In the genomic region with DNA sequence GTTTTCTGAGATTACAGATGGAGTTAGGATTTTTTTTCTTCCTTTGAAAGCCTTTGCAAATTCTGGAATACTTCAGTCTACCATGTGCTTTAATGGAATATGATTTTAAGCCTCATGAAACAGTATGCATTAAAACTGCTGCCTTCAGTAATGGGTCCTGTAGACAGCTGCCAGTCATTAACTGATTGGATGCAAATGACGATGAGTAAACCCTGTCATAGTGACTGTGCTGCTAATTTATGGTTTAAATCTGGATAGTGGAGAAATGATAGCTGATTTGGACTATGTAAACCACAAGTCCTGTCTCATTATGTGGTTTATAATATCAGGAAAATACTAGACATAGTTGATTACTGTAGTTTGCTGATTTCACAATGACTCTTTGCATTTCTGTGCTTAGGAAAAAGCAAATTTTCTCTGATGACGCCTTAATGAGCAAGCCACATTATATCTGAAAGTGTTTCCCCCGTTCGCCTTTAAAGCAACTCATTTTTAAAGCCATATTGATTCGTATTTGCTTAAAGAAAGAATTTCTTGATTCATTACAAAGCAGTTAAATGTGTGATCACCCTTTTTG, we compare ENCODE assay signal across 28 cellular contexts.
DNase-seq lines count a peak whose midpoint lies in the region; ATAC-seq, FAIRE-seq and TF ChIP-seq lines count a peak whose summit lies in the region.
"Had no signal": no experiment of that assay in that cellular context is flagged by ENCODE, and none has a peak within 500 bp of the region (broad histone marks: within the 10 kb centered on the region; RNA-seq: fewer than 3 reads in every experiment).

No MANE protein-coding gene starts in this region.

- H3K36me3 Mint-ChIP-seq in naive thymus-derived CD4-positive, alpha-beta T cell, result peaks cover 0 to 3% (median 0%) of the 10 kb centered on the region in 5 donors
- H3K36me3 Mint-ChIP-seq: CD4-positive, alpha-beta memory T cell had no signal

- WGBS in GM12878 (ENCODE audit: insufficient coverage, insufficient replicate concordance, low lambda C conversion rate, missing lambda C conversion rate), result 21% methylated on average over 5 of the region's 5 CpGs
- 56% methylated on average over 5 of the region's 5 CpGs for WGBS in smooth muscle cell (ENCODE audit: low lambda C conversion rate)

- H3K9ac ChIP-seq in GM12878 (ENCODE audit: control insufficient read depth, insufficient read depth, low read length) (no peak overlapping the region), smooth muscle cell (ENCODE audit: low read depth) (no peak overlapping the region)

- RAD21 ChIA-PET in GM12878 (lab: Charles Lee; ENCODE audit: unreplicated experiment), result no interaction called here

- no peak for TF ChIP-seq POLR2A in GM12878 (IDR thresholded peaks at IDR 0.05; ENCODE audit: low read depth, low read length)

- no peaks in the 10 kb centered on the region for H3K36me3 ChIP-seq in GM12878 (ENCODE audit: control insufficient read depth in 2 of 2, insufficient read depth in 2 of 2, low read length in 1 of 2)
- H3K36me3 ChIP-seq in smooth muscle cell (ENCODE audit: low read depth), result no peaks in the 10 kb centered on the region
- H3K36me3 ChIP-seq in naive thymus-derived CD4-positive, alpha-beta T cell (ENCODE audit: control insufficient read depth in 2 of 3, insufficient read depth in 3 of 3, low read length in 3 of 3), result no peaks in the 10 kb centered on the region
- H3K36me3 ChIP-seq: HAP-1, pancreas had no signal

- no peak overlapping the region for H3K4me3 Mint-ChIP-seq in naive thymus-derived CD4-positive, alpha-beta T cell
- H3K4me3 Mint-ChIP-seq: activated CD4-positive, alpha-beta T cell treated with anti-CD3 and anti-CD28 coated beads, Interleukin-2, amount 10 ng/mL, durations not matched to agents 24 days and 14 days; activated T-cell treated with anti-CD3 and anti-CD28 coated beads, Interleukin-2, amount 50 U/mL, for 24 hours; CD4-positive, alpha-beta memory T cell; neural crest cell; T-helper 2 cell treated with Interferon-gamma antibody and Interleukin-4, amounts not matched to agents 5 μg/mL and 100 μg/mL, for 36 hours had no signal

- H2AFZ ChIP-seq in GM12878 (ENCODE audit: control insufficient read depth, low read depth, low read length) (no peak overlapping the region), smooth muscle cell (ENCODE audit: low read depth) (no peak overlapping the region)

- no peaks in the 10 kb centered on the region for H3K4me1 ChIP-seq in GM12878 (ENCODE audit: control insufficient read depth, insufficient read depth, low read length)
- H3K4me1 ChIP-seq in smooth muscle cell (ENCODE audit: low read depth), result peaks cover 9% of the 10 kb centered on the region
- H3K4me1 ChIP-seq in naive thymus-derived CD4-positive, alpha-beta T cell (ENCODE audit: control insufficient read depth in 2 of 2, insufficient read depth in 2 of 2, low read length in 2 of 2), result no peaks in the 10 kb centered on the region
- H3K4me1 ChIP-seq: HAP-1, pancreas had no signal

- peak; percentile 41 for ATAC-seq in GM12878
- ATAC-seq in naive thymus-derived CD4-positive, alpha-beta T cell, result no peak
- ATAC-seq: mucosa of descending colon, pancreas had no signal

- H3K27me3 ChIP-seq in GM12878 (replicated peaks in 1 of 2; ENCODE audit: control insufficient read depth in 2 of 2, insufficient read depth in 2 of 2, low read length in 1 of 2) (no peaks in the 10 kb centered on the region), smooth muscle cell (ENCODE audit: low read depth) (no peaks in the 10 kb centered on the region)
- no peaks in the 10 kb centered on the region for H3K27me3 ChIP-seq in naive thymus-derived CD4-positive, alpha-beta T cell (ENCODE audit: control insufficient read depth in 2 of 2, insufficient read depth in 2 of 2, low read length in 2 of 2)
- H3K27me3 ChIP-seq: pancreas had no signal

- TF ChIP-seq CTCF in AG10803 (conservative IDR thresholded peaks at IDR 0.05; ENCODE audit: low read length) (no peak), GM12878 (IDR thresholded peaks at IDR 0.05 in 2 of 3, conservative IDR thresholded peaks at IDR 0.05 in 1 of 3; ENCODE audit: control insufficient read depth in 2 of 3, extremely low read depth in 1 of 3, insufficient read depth in 1 of 3, low read depth in 3 of 3, low read length in 3 of 3) (no peak), smooth muscle cell (IDR thresholded peaks at IDR 0.05; ENCODE audit: borderline replicate concordance, insufficient read depth, poor library complexity, severe bottlenecking) (no peak)

- H4K20me1 ChIP-seq in GM12878 (ENCODE audit: control insufficient read depth, insufficient read depth), result no peaks in the 10 kb centered on the region
- H4K20me1 ChIP-seq in smooth muscle cell (ENCODE audit: low read depth), result no peaks in the 10 kb centered on the region

- H3K9me3 ChIP-seq in GM12878 (replicated peaks; ENCODE audit: control insufficient read depth, insufficient read depth, low read length) (no peaks in the 10 kb centered on the region), smooth muscle cell (replicated peaks; ENCODE audit: low read depth) (no peaks in the 10 kb centered on the region)
- H3K9me3 ChIP-seq in naive thymus-derived CD4-positive, alpha-beta T cell (ENCODE audit: control insufficient read depth in 2 of 3, low read length in 3 of 3), result no peaks in the 10 kb centered on the region
- H3K9me3 ChIP-seq: HAP-1, mucosa of descending colon, pancreas had no signal

- CTCF ChIA-PET in GM12878 (lab: Yijun Ruan, JAX), result interaction anchor here (0.6 to 0.7 kb wide), 2 partner anchors 19 to 33 kb away, joined by 3 read pairs; no protein-coding TSS in a partner anchor
- CTCF ChIA-PET in naive thymus-derived CD4-positive, alpha-beta T cell (lab: Charles Lee), result interaction anchor here (0.9 kb wide), 1 partner anchor 222 kb away, joined by 3 read pairs; no protein-coding TSS in a partner anchor

- H3K27ac Mint-ChIP-seq in naive thymus-derived CD4-positive, alpha-beta T cell, result no peak overlapping the region
- H3K27ac Mint-ChIP-seq: activated CD4-positive, alpha-beta T cell treated with anti-CD3 and anti-CD28 coated beads, Interleukin-2, amount 10 ng/mL, durations not matched to agents 24 days and 14 days; activated T-cell treated with anti-CD3 and anti-CD28 coated beads, Interleukin-2, amount 50 U/mL, for 24 hours; CD4-positive, alpha-beta memory T cell; T-helper 2 cell treated with Interferon-gamma antibody and Interleukin-4, amounts not matched to agents 5 μg/mL and 100 μg/mL, for 36 hours had no signal

- no peak for FAIRE-seq in GM12878 (lab: Jason Lieb, UNC)
- FAIRE-seq: HTR-8/SVneo, pancreas, small intestine had no signal

- POLR2A ChIA-PET in GM12878 (lab: Charles Lee), result interaction anchor here (0.6 to 0.7 kb wide), 2 partner anchors 9 to 62 kb away, joined by 3 read pairs; no protein-coding TSS in a partner anchor
- POLR2A ChIA-PET in naive thymus-derived CD4-positive, alpha-beta T cell (lab: Charles Lee), result no interaction called here

- H3K9me3 Mint-ChIP-seq in naive thymus-derived CD4-positive, alpha-beta T cell, result no peaks in the 10 kb centered on the region
- H3K9me3 Mint-ChIP-seq: activated CD4-positive, alpha-beta T cell treated with anti-CD3 and anti-CD28 coated beads, Interleukin-2, amount 10 ng/mL, durations not matched to agents 24 days and 14 days; activated T-cell treated with anti-CD3 and anti-CD28 coated beads, Interleukin-2, amount 50 U/mL, for 24 hours; CD4-positive, alpha-beta memory T cell; neural crest cell; T-helper 2 cell treated with Interferon-gamma antibody and Interleukin-4, amounts not matched to agents 5 μg/mL and 100 μg/mL, for 36 hours had no signal

- SMC1A ChIA-PET in GM12878 (lab: Charles Lee; ENCODE audit: uncharacterized antibody, unreplicated experiment), result no interaction called here

- H3K4me3 ChIP-seq in AG10803 (ENCODE audit: low read length), result no peak overlapping the region
- H3K4me3 ChIP-seq in GM12878, result no peak overlapping the region
- H3K4me3 ChIP-seq in smooth muscle cell, result no peak overlapping the region
- H3K4me3 ChIP-seq in naive thymus-derived CD4-positive, alpha-beta T cell (ENCODE audit: low read length), result no peak overlapping the region
- H3K4me3 ChIP-seq: HAP-1, mucosa of descending colon, pancreas had no signal

- BruUV-seq in GM12878 (replicated peaks; lab: Mats Ljungman, UMichigan), result no TSS peak

- TF ChIP-seq EP300 in GM12878 (IDR thresholded peaks at IDR 0.05; ENCODE audit: borderline replicate concordance in 1 of 2, control insufficient read depth in 1 of 2, low read depth in 2 of 2, low read length in 2 of 2), result no peak

- H3K27ac ChIP-seq in GM12878 (ENCODE audit: control insufficient read depth, insufficient read depth) (no peak overlapping the region), smooth muscle cell (ENCODE audit: low read depth) (peak overlapping the region; percentile 14)
- no peak overlapping the region for H3K27ac ChIP-seq in naive thymus-derived CD4-positive, alpha-beta T cell (ENCODE audit: low read depth, low read length)
- H3K27ac ChIP-seq: pancreas had no signal

- DNase-seq in AG10803 (ENCODE audit: low read depth), result peak; percentile 12
- peak; percentile 62 for DNase-seq in HS-5 (ENCODE audit: low read depth)
- DNase-seq in GM12878 (ENCODE audit: low read depth, low spot score), result no peak
- no peak for DNase-seq in smooth muscle cell (lab: John Stamatoyannopoulos, UW; ENCODE audit: unreplicated experiment)
- no peak for DNase-seq in NCI-H1417 (lab: John Stamatoyannopoulos, UW)
- DNase-seq in HK-2 (ENCODE audit: unreplicated experiment), result no peak
- DNase-seq in naive thymus-derived CD4-positive, alpha-beta T cell, result no peak
- DNase-seq: activated CD4-positive, alpha-beta T cell treated with anti-CD3 and anti-CD28 coated beads, Interleukin-2, amount 10 ng/mL, durations not matched to agents 24 days and 14 days; activated naive CD4-positive, alpha-beta T cell; activated T-cell treated with anti-CD3 and anti-CD28 coated beads, Interleukin-2, amount 50 U/mL, for 24 hours; AML-193; CD4-positive, alpha-beta memory T cell; foreskin melanocyte; KBM-7; kidney glomerular epithelial cell; mucosa of descending colon; NCI-H1105; NCI-H2029 treated with DMSO at 0.1 percent for 48 hours; NCI-H226; pancreas; retina; small intestine; stimulated activated CD4-positive, alpha-beta T cell treated with anti-CD3 and anti-CD28 coated beads, Interleukin-1b, Interleukin-23, amount 100 ng/mL, for 48 hours; trophoblast cell had no signal

- H3K27me3 Mint-ChIP-seq in naive thymus-derived CD4-positive, alpha-beta T cell, result no peaks in the 10 kb centered on the region
- H3K27me3 Mint-ChIP-seq: activated CD4-positive, alpha-beta T cell treated with anti-CD3 and anti-CD28 coated beads, Interleukin-2, amount 10 ng/mL, durations not matched to agents 24 days and 14 days; activated T-cell treated with anti-CD3 and anti-CD28 coated beads, Interleukin-2, amount 50 U/mL, for 24 hours; CD4-positive, alpha-beta memory T cell had no signal

- in situ Hi-C loops in GM12878 (cut with MboI), result no loop called here

- H3K79me2 ChIP-seq in GM12878 (ENCODE audit: control insufficient read depth, insufficient read depth, low read length), result no peaks in the 10 kb centered on the region
- no peaks in the 10 kb centered on the region for H3K79me2 ChIP-seq in smooth muscle cell (ENCODE audit: low read depth)

- H3K4me1 Mint-ChIP-seq in naive thymus-derived CD4-positive, alpha-beta T cell, result no peaks in the 10 kb centered on the region
- H3K4me1 Mint-ChIP-seq: activated CD4-positive, alpha-beta T cell treated with anti-CD3 and anti-CD28 coated beads, Interleukin-2, amount 10 ng/mL, durations not matched to agents 24 days and 14 days; CD4-positive, alpha-beta memory T cell had no signal

- no peak for TF ChIP-seq RAD21 in GM12878 (IDR thresholded peaks at IDR 0.05; ENCODE audit: insufficient read depth, low read depth, low read length)

- no peak overlapping the region for H3K4me2 ChIP-seq in GM12878 (ENCODE audit: control insufficient read depth, insufficient read depth)
- H3K4me2 ChIP-seq in smooth muscle cell, result peak overlapping the region; percentile 72

- H3F3A ChIP-seq in smooth muscle cell (ENCODE audit: low read depth), result no peaks in the 10 kb centered on the region

- intact Hi-C loops in GM12878 (cut with micrococcal nuclease; ENCODE audit: unreplicated experiment), result no loop called here
- intact Hi-C loops in naive thymus-derived CD4-positive, alpha-beta T cell (cut with micrococcal nuclease), result no loop called here

Comparison
In these comparisons a context has a peak if more than half of its experiments do, and no peak if none do; other contexts are left out.
1. DNase-seq: peak in AG10803 (single experiment) and HS-5 (single experiment); none in GM12878 (single experiment), smooth muscle cell (single experiment), NCI-H1417 (0 of 3), HK-2 (single experiment) and naive thymus-derived CD4-positive, alpha-beta T cell (0 of 9).